In the genomic region with DNA sequence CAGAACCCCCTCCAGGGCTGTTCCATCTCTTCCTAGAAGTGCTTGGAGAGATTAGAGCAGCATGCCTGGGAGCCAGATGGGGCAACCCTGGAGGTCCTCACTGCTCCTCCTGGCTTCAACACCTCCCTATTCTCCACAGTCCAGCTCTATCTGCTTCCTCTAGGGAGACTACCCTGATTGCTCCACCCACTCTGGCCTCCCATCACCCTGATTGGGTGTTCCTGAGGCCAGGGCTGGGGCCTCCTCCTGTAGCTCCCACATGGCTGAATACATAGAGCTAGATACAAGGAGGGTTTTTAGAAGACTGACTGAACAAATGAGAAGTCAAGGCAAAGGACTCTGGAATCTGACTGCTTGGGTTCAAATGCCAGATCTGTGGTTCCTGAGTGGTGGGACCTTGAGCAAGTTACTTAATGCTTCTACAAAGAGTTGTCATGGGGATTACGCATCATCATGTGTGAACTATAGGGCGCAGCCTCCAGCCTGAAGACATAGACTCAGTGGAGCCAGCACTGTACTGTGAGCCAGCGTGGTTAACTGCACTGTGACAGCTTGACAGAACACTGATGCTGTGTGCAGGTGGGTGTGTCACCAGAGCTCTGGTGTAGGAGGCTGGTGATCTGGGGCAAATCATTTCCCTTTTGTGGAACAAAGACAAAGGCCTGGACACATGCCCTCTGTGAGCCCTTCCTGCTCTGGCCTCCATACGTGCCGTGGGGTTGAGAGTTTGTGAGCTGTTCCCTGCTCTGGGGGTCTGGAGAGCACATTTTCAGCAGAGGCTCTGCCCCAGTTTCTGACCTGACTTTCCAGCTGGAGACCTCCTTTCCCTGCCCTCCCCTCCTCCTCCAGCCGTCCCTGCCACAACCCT, we compare ENCODE assay signal across 16 cellular contexts.
DNase-seq lines count a peak whose midpoint lies in the region; ATAC-seq and TF ChIP-seq lines count a peak whose summit lies in the region.
"Had no signal": no experiment of that assay in that cellular context is flagged by ENCODE, and none has a peak within 500 bp of the region (broad histone marks: within the 10 kb centered on the region; RNA-seq: fewer than 3 reads in every experiment).

No MANE protein-coding gene starts in this region.

- H3K4me3 Mint-ChIP-seq in HFFc6 = no peak overlapping the region
- no peak overlapping the region for H3K4me3 Mint-ChIP-seq in endodermal cell
- no peak overlapping the region for H3K4me3 Mint-ChIP-seq in osteocyte (ENCODE audit: unreplicated experiment)
- H3K4me3 Mint-ChIP-seq: CD4-positive, CD25-positive, alpha-beta regulatory T cell; stimulated activated memory B cell treated with anti-CD40 and anti-IgM and Interleukin-4, amounts not matched to agents 10 μg/mL and 1 μg/mL and 100 μg/mL, for 72 hours had no signal

- H3K36me3 Mint-ChIP-seq in HFFc6 (ENCODE audit: low read depth) = no peaks in the 10 kb centered on the region
- no peaks in the 10 kb centered on the region for H3K36me3 Mint-ChIP-seq in endodermal cell (ENCODE audit: low read depth)
- no peaks in the 10 kb centered on the region for H3K36me3 Mint-ChIP-seq in osteocyte (ENCODE audit: unreplicated experiment)
- H3K36me3 Mint-ChIP-seq: CD4-positive, CD25-positive, alpha-beta regulatory T cell; stimulated activated memory B cell treated with anti-CD40 and anti-IgM and Interleukin-4, amounts not matched to agents 10 μg/mL and 1 μg/mL and 100 μg/mL, for 72 hours had no signal

- H3K4me1 ChIP-seq in BE2C (peaks cover 21% of the 10 kb centered on the region), endodermal cell (ENCODE audit: control insufficient read depth, insufficient read depth, low read length) (peaks cover 2% of the 10 kb centered on the region)
- H3K4me1 ChIP-seq: adrenal gland had no signal

- no peak overlapping the region for H3K27ac Mint-ChIP-seq in HFFc6
- no peak overlapping the region for H3K27ac Mint-ChIP-seq in endodermal cell
- H3K27ac Mint-ChIP-seq in osteocyte (ENCODE audit: unreplicated experiment) = no peak overlapping the region
- H3K27ac Mint-ChIP-seq: stimulated activated memory B cell treated with anti-CD40 and anti-IgM and Interleukin-4, amounts not matched to agents 10 μg/mL and 1 μg/mL and 100 μg/mL, for 72 hours had no signal

- H3K4me1 Mint-ChIP-seq in HFFc6 (ENCODE audit: low read depth) (no peaks in the 10 kb centered on the region), endodermal cell (peaks cover 1% of the 10 kb centered on the region), osteocyte (ENCODE audit: unreplicated experiment) (no peaks in the 10 kb centered on the region)
- H3K4me1 Mint-ChIP-seq: CD4-positive, CD25-positive, alpha-beta regulatory T cell had no signal

- H3K9me3 ChIP-seq in BE2C = no peaks in the 10 kb centered on the region
- H3K9me3 ChIP-seq in endodermal cell (ENCODE audit: control insufficient read depth, low read length) = peaks cover 7% of the 10 kb centered on the region

- H3K9me3 Mint-ChIP-seq in HFFc6 (peaks cover 6% of the 10 kb centered on the region; the same call in 1 of the 2 replicates), endodermal cell (peaks cover 6% of the 10 kb centered on the region), osteocyte (ENCODE audit: unreplicated experiment) (peaks cover 10% of the 10 kb centered on the region)

- no peak for ATAC-seq in HG03135 (IDR thresholded peaks at IDR 0.05; ENCODE audit: unreplicated experiment)
- ATAC-seq: stimulated activated memory B cell treated with anti-CD40 and anti-IgM and Interleukin-4, amounts not matched to agents 10 μg/mL and 1 μg/mL and 100 μg/mL, for 72 hours had no signal

- no peaks in the 10 kb centered on the region for H3K27me3 ChIP-seq in BE2C
- no peaks in the 10 kb centered on the region for H3K27me3 ChIP-seq in endodermal cell (ENCODE audit: control insufficient read depth, insufficient read depth, low read length, poor library complexity, severe bottlenecking)
- H3K27me3 ChIP-seq: adrenal gland had no signal

- peak; percentile 79 for DNase-seq in BE2C
- DNase-seq in HFFc6 = peak; percentile 3
- DNase-seq in endodermal cell = peak; percentile 53
- DNase-seq in osteocyte (ENCODE audit: extremely low spot score, unreplicated experiment) = peak; percentile 63
- no peak for DNase-seq in GM19240 (ENCODE audit: insufficient read length, low spot score)
- DNase-seq in stimulated activated CD4-positive, alpha-beta T cell treated with anti-CD3 and anti-CD28 coated beads, Interleukin-4, amount 100 ng/mL, for 4 hours = no peak
- no peak for DNase-seq in NCI-H526 (lab: John Stamatoyannopoulos, UW)
- DNase-seq: CD4-positive, CD25-positive, alpha-beta regulatory T cell; effector memory CD4-positive, alpha-beta T cell; Kasumi-1; mammary epithelial cell; NCI-H345; OCI-M1 had no signal

- H3K27ac ChIP-seq in endodermal cell (ENCODE audit: low read depth, low read length) = no peak overlapping the region
- H3K27ac ChIP-seq: adrenal gland had no signal

- H3K4me3 ChIP-seq in BE2C (ENCODE audit: low read depth, low read length) = no peak overlapping the region
- H3K4me3 ChIP-seq in endodermal cell (ENCODE audit: low read length) = no peak overlapping the region
- H3K4me3 ChIP-seq: adrenal gland had no signal

- peaks cover 8% of the 10 kb centered on the region for H3K27me3 Mint-ChIP-seq in HFFc6 (ENCODE audit: insufficient read depth)
- peaks cover 13% of the 10 kb centered on the region for H3K27me3 Mint-ChIP-seq in endodermal cell (ENCODE audit: insufficient read depth)
- H3K27me3 Mint-ChIP-seq in osteocyte (ENCODE audit: unreplicated experiment) = peaks cover 2% of the 10 kb centered on the region
- H3K27me3 Mint-ChIP-seq: stimulated activated memory B cell treated with anti-CD40 and anti-IgM and Interleukin-4, amounts not matched to agents 10 μg/mL and 1 μg/mL and 100 μg/mL, for 72 hours had no signal

- no peak for TF ChIP-seq CTCF in BE2C (IDR thresholded peaks at IDR 0.05; ENCODE audit: low read depth, low read length)
- TF ChIP-seq CTCF in HFFc6 (IDR thresholded peaks at IDR 0.05) = no peak
- TF ChIP-seq CTCF in endodermal cell (conservative IDR thresholded peaks at IDR 0.05) = no peak
- TF ChIP-seq CTCF in osteocyte (IDR thresholded peaks at IDR 0.05) = no peak

- H3K36me3 ChIP-seq in BE2C (no peaks in the 10 kb centered on the region), endodermal cell (ENCODE audit: control insufficient read depth, insufficient read depth, low read length) (no peaks in the 10 kb centered on the region)
- H3K36me3 ChIP-seq: adrenal gland had no signal

- WGBS in endodermal cell (ENCODE audit: insufficient coverage in 1 of 2, insufficient read length in 1 of 2), 2 experiments = 89 to 94% methylated on average over 5 to 6 of the region's 6 CpGs

- H3K9ac ChIP-seq in endodermal cell (ENCODE audit: extremely low read depth, low read length, poor library complexity, severe bottlenecking) = no peak overlapping the region

Comparison
In these comparisons a context has a peak if more than half of its experiments do, and no peak if none do; other contexts are left out.
1. DNase-seq: peak in BE2C (single experiment), HFFc6 (single experiment), endodermal cell (single experiment) and osteocyte (single experiment); none in GM19240 (single experiment), stimulated activated CD4-positive, alpha-beta T cell treated with anti-CD3 and anti-CD28 coated beads, Interleukin-4, amount 100 ng/mL, for 4 hours (0 of 2) and NCI-H526 (0 of 2).